Comparison of ENCODE assay signal across 1 cellular context in genomic region chr2:196924051-196924450, GRCh38.
TF ChIP-seq lines count a peak whose summit lies in the region.

No MANE protein-coding gene starts in this region.

TF ChIP-seq in H1, 55 proteins besides CTCF, POLR2A, EP300 and RAD21:
- no peak for TF ChIP-seq RBBP5 (IDR thresholded peaks at IDR 0.05; ENCODE audit: borderline replicate concordance, low read depth, low read length)
- TF ChIP-seq SAP30 (IDR thresholded peaks at IDR 0.05; ENCODE audit: insufficient read depth, insufficient replicate concordance, low read length), result no peak
